Comparison of ENCODE assay signal across 15 cellular contexts in the genomic region with DNA sequence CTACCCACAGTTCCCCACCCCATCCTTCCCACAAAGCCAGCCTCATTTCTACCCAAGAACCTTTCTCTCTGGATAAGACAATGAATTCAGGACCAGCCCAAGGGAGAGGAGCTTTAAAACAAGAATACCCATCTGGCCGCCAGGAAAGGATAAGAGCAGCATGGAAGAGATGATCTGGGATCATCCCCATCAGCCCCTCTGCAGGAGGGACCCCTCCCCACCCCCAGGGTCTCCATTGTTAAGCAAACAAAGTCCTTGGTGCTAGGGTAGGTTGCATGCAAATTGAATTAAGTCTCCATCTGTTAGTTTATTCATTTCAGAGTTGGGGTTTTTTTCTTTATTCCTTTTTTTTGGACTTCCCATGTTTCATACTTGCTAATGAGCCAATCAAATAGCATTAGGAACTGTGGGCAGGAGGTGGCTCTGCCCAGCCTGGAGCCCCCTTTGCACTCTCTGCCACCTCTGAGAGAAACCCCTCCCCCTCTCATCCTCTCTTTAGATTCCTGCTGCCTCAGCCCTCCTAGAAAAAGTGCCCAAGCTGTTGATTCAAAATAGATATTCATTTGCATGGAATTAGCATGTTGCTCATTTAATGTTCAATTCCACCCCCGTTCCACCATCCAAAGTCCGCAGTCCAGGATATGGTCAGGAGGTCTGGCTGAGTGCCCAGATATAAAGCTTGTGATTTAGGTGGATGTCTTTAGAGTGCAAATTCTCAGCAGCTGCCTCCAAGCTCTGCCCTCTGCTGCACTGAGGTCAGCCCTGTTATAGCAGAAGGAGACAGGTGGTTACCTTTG.
DNase-seq lines count a peak whose midpoint lies in the region; ATAC-seq, FAIRE-seq and TF ChIP-seq lines count a peak whose summit lies in the region.
"Had no signal": no experiment of that assay in that cellular context is flagged by ENCODE, and none has a peak within 500 bp of the region (broad histone marks: within the 10 kb centered on the region; RNA-seq: fewer than 3 reads in every experiment).

No MANE protein-coding gene starts in this region.

- intact Hi-C loops in left ventricle myocardium superior (cut with micrococcal nuclease) (no loop called here), cardiac septum (cut with DNase I) (no loop called here)

- H3K9me3 Mint-ChIP-seq in type B pancreatic cell, result no peaks in the 10 kb centered on the region
- H3K9me3 Mint-ChIP-seq: stimulated activated naive CD8-positive, alpha-beta T cell treated with anti-CD3 and anti-CD28 coated beads, Interleukin-15, Interleukin-2, amounts not matched to agents 100 ng/mL and 50 ng/mL, for 24 hours had no signal

- FAIRE-seq in small intestine (lab: Jason Lieb, UNC), result no peak

- ATAC-seq in left ventricle myocardium superior (peak; percentile 51), GM21619 (IDR thresholded peaks at IDR 0.05; ENCODE audit: unreplicated experiment) (no peak)

- H3K27me3 Mint-ChIP-seq in type B pancreatic cell, result peaks cover 3% of the 10 kb centered on the region

- peaks cover 30% of the 10 kb centered on the region for H3K4me1 Mint-ChIP-seq in type B pancreatic cell (ENCODE audit: unreplicated experiment)

- WGBS in small intestine, 3 donors, result 22 to 30% (median 22%) methylated on average over 3 of the region's 3 CpGs

- no peaks in the 10 kb centered on the region for H3K27me3 ChIP-seq in small intestine (ENCODE audit: control insufficient read depth in 2 of 2, insufficient read depth in 2 of 2, low read length in 2 of 2)
- H3K27me3 ChIP-seq: adrenal gland, colonic mucosa had no signal

- no peak for DNase-seq in left ventricle myocardium superior
- DNase-seq in cardiac septum (ENCODE audit: low spot score), result no peak
- peak; percentile 100 for DNase-seq in NCI-H526 treated with DMSO at 0.1 percent for 48 hours (lab: John Stamatoyannopoulos, UW)
- DNase-seq in fibroblast of the aortic adventitia (ENCODE audit: low read depth), result peak; percentile 13
- DNase-seq in small intestine, result peak; percentile 39
- DNase-seq in type B pancreatic cell (ENCODE audit: extremely low spot score, unreplicated experiment), result no peak
- DNase-seq in LoVo (ENCODE audit: low spot score), result no peak
- DNase-seq: activated CD4-positive, alpha-beta T cell treated with anti-CD3 and anti-CD28 coated beads for 1 hour; activated T-cell treated with anti-CD3 and anti-CD28 coated beads, Interleukin-2, amount 50 U/mL, for 1 hour; colonic mucosa; DMS79 treated with DMSO at 0.1 percent for 48 hours; right cardiac atrium had no signal

- TF ChIP-seq CTCF in fibroblast of the aortic adventitia (IDR thresholded peaks at IDR 0.05; ENCODE audit: insufficient read depth, low read length) (no peak), type B pancreatic cell (conservative IDR thresholded peaks at IDR 0.05) (no peak)

- H3K27ac Mint-ChIP-seq in type B pancreatic cell, result no peak overlapping the region
- H3K27ac Mint-ChIP-seq: stimulated activated naive CD8-positive, alpha-beta T cell treated with anti-CD3 and anti-CD28 coated beads, Interleukin-15, Interleukin-2, amounts not matched to agents 100 ng/mL and 50 ng/mL, for 24 hours had no signal

- no peak overlapping the region for H3K4me3 ChIP-seq in fibroblast of the aortic adventitia (ENCODE audit: low read depth, low read length)
- no peak overlapping the region for H3K4me3 ChIP-seq in small intestine (ENCODE audit: low read depth in 1 of 2, low read length in 2 of 2)
- H3K4me3 ChIP-seq: adrenal gland, colonic mucosa had no signal

- no peaks in the 10 kb centered on the region for H3K36me3 Mint-ChIP-seq in type B pancreatic cell

- H3K27ac ChIP-seq in small intestine (ENCODE audit: low read depth in 1 of 2, low read length in 1 of 2), result no peak overlapping the region
- H3K27ac ChIP-seq: adrenal gland, colonic mucosa had no signal

- no peak overlapping the region for H3K4me3 Mint-ChIP-seq in type B pancreatic cell
- H3K4me3 Mint-ChIP-seq: stimulated activated naive CD8-positive, alpha-beta T cell treated with anti-CD3 and anti-CD28 coated beads, Interleukin-15, Interleukin-2, amounts not matched to agents 100 ng/mL and 50 ng/mL, for 24 hours had no signal

- no peaks in the 10 kb centered on the region for H3K9me3 ChIP-seq in small intestine (ENCODE audit: control insufficient read depth, low read depth)
- H3K9me3 ChIP-seq: adrenal gland, colonic mucosa had no signal

- no peaks in the 10 kb centered on the region for H3K36me3 ChIP-seq in small intestine (ENCODE audit: control insufficient read depth in 2 of 2, insufficient read depth in 2 of 2, low read length in 2 of 2)
- H3K36me3 ChIP-seq: adrenal gland, colonic mucosa had no signal

- H3K4me1 ChIP-seq in small intestine (ENCODE audit: control insufficient read depth in 2 of 2, insufficient read depth in 1 of 2, low read depth in 1 of 2, low read length in 1 of 2), result no peaks in the 10 kb centered on the region
- H3K4me1 ChIP-seq: adrenal gland, colonic mucosa had no signal

Comparison
In these comparisons a context has a peak if more than half of its experiments do, and no peak if none do; other contexts are left out.
1. DNase-seq: peak in NCI-H526 treated with DMSO at 0.1 percent for 48 hours (single experiment), fibroblast of the aortic adventitia (single experiment) and small intestine (single experiment); none in left ventricle myocardium superior (single experiment), cardiac septum (single experiment), type B pancreatic cell (single experiment) and LoVo (single experiment).